ENCODE assay signal across 16 cellular contexts in the genomic region with DNA sequence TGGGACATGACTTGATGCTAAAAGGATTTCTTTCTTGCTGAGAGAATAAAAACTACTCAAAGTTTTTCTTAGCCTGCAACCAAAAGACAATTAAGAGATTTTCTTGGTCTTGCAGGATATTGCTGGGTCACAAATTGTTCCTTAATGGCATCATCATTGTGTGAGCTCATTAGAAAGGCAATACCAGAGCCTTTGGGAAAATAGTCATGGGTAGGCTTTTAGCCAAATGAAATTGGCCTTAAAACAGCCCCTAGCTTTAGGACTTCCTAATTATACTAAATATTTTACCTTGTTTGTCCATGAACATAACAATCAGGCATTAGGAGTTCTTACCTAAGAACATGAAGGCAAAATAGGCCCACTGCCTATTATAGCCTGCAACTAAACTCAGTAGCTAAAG. TPM values are rescaled to one million over a fixed set of nuclear protein-coding genes. Genes with fewer than 3 reads are reported as not detected.
A peak's percentile ranks its signal among the peaks of the same experiment; 100 is the strongest.
DNase-seq lines count a peak whose midpoint lies in the region; ATAC-seq and TF ChIP-seq lines count a peak whose summit lies in the region.
"Had no signal": no experiment of that assay in that cellular context is flagged by ENCODE, and none has a peak within 500 bp of the region (broad histone marks: within the 10 kb centered on the region; RNA-seq: fewer than 3 reads in every experiment).

No MANE protein-coding gene starts in this region.

- no peak overlapping the region for H3K4me3 ChIP-seq in BJ (ENCODE audit: low read depth, low read length)
- H3K4me3 ChIP-seq in retinal pigment epithelial cell (ENCODE audit: low read length) = no peak overlapping the region
- H3K4me3 ChIP-seq: SJSA1 had no signal

- no peak for TF ChIP-seq CTCF in BJ (IDR thresholded peaks at IDR 0.05; ENCODE audit: insufficient read depth, low read depth, low read length)
- TF ChIP-seq CTCF in retinal pigment epithelial cell (conservative IDR thresholded peaks at IDR 0.05; ENCODE audit: low read depth, low read length) = no peak

- H3K36me3 ChIP-seq in BJ (ENCODE audit: control insufficient read depth, insufficient read depth, low read length) = no peaks in the 10 kb centered on the region
- H3K36me3 ChIP-seq: SJSA1 had no signal

- ATAC-seq in HG03025 (IDR thresholded peaks at IDR 0.05; ENCODE audit: low FRiP score, unreplicated experiment) (no peak), GM21367 (IDR thresholded peaks at IDR 0.05; ENCODE audit: unreplicated experiment) (no peak)

- POLR2A ChIA-PET in BJ (lab: Charles Lee) = no interaction called here

- CTCF ChIA-PET in BJ (lab: Yijun Ruan, JAX) = interaction anchor here (0.7 kb wide), 2 partner anchors 8 to 10 kb away, joined by 3 read pairs; a partner anchor contains a TSS

- DNase-seq in BJ (ENCODE audit: low read depth) (peak; percentile 30), M059J (ENCODE audit: low read depth) (peak; percentile 12), dedifferentiated amniotic fluid mesenchymal stem cell (ENCODE audit: extremely low spot score) (peak; percentile 53), retinal pigment epithelial cell (ENCODE audit: low read depth) (peak; percentile 74), NCI-H748 treated with DMSO at 0.1 percent for 48 hours (lab: John Stamatoyannopoulos, UW) (no peak)
- DNase-seq: COR-L47, DMS153, GOT3, Karpas-422, NCI-H1105 treated with DMSO at 0.1 percent for 48 hours, NCI-H187 treated with DMSO at 0.1 percent for 48 hours, NCI-H510A treated with DMSO at 0.1 percent for 48 hours, SW 1271 had no signal

- no peaks in the 10 kb centered on the region for H3K27me3 ChIP-seq in BJ (ENCODE audit: control insufficient read depth, insufficient read depth, low read length)
- H3K27me3 ChIP-seq: SJSA1 had no signal

RNA-seq across cellular contexts. Expression of a gene that starts 10.4 kb away (rescaled TPM):
- polyA plus RNA-seq in BJ (2011; rRNA removed) = 9.5 and 12.3 TPM in 2 replicates
- polyA minus RNA-seq in BJ (2011; rRNA and poly(A)+ RNA removed) = 11.7 and 17.4 TPM in 2 replicates
- total RNA-seq in M059J (2014; rRNA removed; shearing (Covaris generic)) = 9.2 and 9.7 TPM in 2 replicates

RNA-seq across cellular contexts. Expression of a gene that starts 43.9 kb away (rescaled TPM):
- 4.1 and 7.2 TPM in 2 replicates for polyA plus RNA-seq in BJ (2011; rRNA removed)
- polyA minus RNA-seq in BJ (2011; rRNA and poly(A)+ RNA removed) = 3.9 and 4.8 TPM in 2 replicates
- total RNA-seq in M059J (2014; rRNA removed; shearing (Covaris generic)) = 11.6 and 11.9 TPM in 2 replicates
